ENCODE assay signal across 15 cellular contexts in the genomic region with DNA sequence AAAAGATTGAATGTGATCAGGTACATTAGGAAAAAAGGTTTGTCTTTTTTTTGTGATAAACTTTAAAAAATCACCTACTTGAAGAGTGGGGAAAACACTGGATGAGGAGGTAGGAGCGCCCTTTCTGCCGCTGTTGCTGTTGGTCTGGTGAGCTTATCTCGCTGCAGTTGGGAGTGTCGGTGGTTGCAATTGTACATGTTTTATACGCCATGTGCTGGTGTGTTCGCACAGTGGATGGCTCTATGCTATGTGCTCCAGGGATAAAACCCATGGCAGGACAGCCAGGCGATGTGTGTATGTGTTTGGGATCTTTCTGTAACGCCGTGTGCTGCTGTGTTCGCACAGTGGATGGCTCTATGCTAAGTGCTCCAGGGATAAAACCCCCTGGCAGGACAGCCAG. TPM values are rescaled to one million over a fixed set of nuclear protein-coding genes. Genes with fewer than 3 reads are reported as not detected.
DNase-seq lines count a peak whose midpoint lies in the region; ATAC-seq and TF ChIP-seq lines count a peak whose summit lies in the region.
"Had no signal": no experiment of that assay in that cellular context is flagged by ENCODE, and none has a peak within 500 bp of the region (broad histone marks: within the 10 kb centered on the region; RNA-seq: fewer than 3 reads in every experiment).

No MANE protein-coding gene starts in this region.

- no peaks in the 10 kb centered on the region for H3K9me3 ChIP-seq in left ventricle myocardium inferior (replicated peaks)
- no peaks in the 10 kb centered on the region for H3K9me3 ChIP-seq in iPS-20b (ENCODE audit: insufficient read depth, low read depth, low read length)
- H3K9me3 ChIP-seq in aorta (ENCODE audit: control insufficient read depth, low read length) = no peaks in the 10 kb centered on the region

- DNase-seq in left ventricle myocardium inferior = no peak
- no peak for DNase-seq in Right ventricle myocardium superior
- peak; percentile 6 for DNase-seq in retina
- DNase-seq in aorta = no peak
- DNase-seq in NCI-H1436 treated with DMSO at 0.1 percent for 48 hours (lab: John Stamatoyannopoulos, UW) = no peak
- DNase-seq in effector CD8-positive, alpha-beta T cell (lab: John Stamatoyannopoulos, UW) = no peak
- no peak for DNase-seq in activated CD8-positive, alpha-beta T cell treated with anti-CD3 and anti-CD28 coated beads, Interleukin-2, amount 10 ng/mL, durations not matched to agents 7 days and 5 days
- DNase-seq: activated naive CD4-positive, alpha-beta T cell treated with anti-CD3 and anti-CD28 coated beads, Interleukin-2, amount 10 ng/mL, durations not matched to agents 7 days and 5 days; cortex of kidney; NCI-H187 treated with DMSO at 0.1 percent for 48 hours; posterior cingulate gyrus; substantia nigra had no signal

- CTCF ChIA-PET in activated CD8-positive, alpha-beta T cell treated with anti-CD3 and anti-CD28 coated beads, Interleukin-2, amount 10 ng/mL, durations not matched to agents 7 days and 5 days (lab: Charles Lee) = interaction anchor here (1.2 kb wide), 1 partner anchor 184 kb away, joined by 3 read pairs; no protein-coding TSS in a partner anchor

- H3K27ac ChIP-seq in left ventricle myocardium inferior (replicated peaks) (no peak overlapping the region), iPS-20b (ENCODE audit: low read length) (no peak overlapping the region), aorta (ENCODE audit: low read depth in 1 of 2, low read length in 2 of 2) (peak overlapping the region in 1 of 2 donors; percentile 69)
- H3K27ac ChIP-seq: KMS-11 had no signal

- no peak overlapping the region for H3K4me3 Mint-ChIP-seq in activated CD8-positive, alpha-beta T cell treated with anti-CD3 and anti-CD28 coated beads, Interleukin-2, amount 10 ng/mL, durations not matched to agents 7 days and 5 days
- H3K4me3 Mint-ChIP-seq: activated naive CD4-positive, alpha-beta T cell treated with anti-CD3 and anti-CD28 coated beads, Interleukin-2, amount 10 ng/mL, durations not matched to agents 7 days and 5 days had no signal

- peaks cover 16% of the 10 kb centered on the region for H3K4me1 ChIP-seq in left ventricle myocardium inferior
- peaks cover 2% of the 10 kb centered on the region for H3K4me1 ChIP-seq in iPS-20b (ENCODE audit: insufficient read depth, low read length)
- peaks cover 4 to 12% of the 10 kb centered on the region in 2 donors for H3K4me1 ChIP-seq in aorta (ENCODE audit: control insufficient read depth in 1 of 2, insufficient read depth in 2 of 2, low read length in 2 of 2)

- H3K36me3 ChIP-seq in left ventricle myocardium inferior (no peaks in the 10 kb centered on the region), iPS-20b (ENCODE audit: insufficient read depth, low read depth, low read length) (no peaks in the 10 kb centered on the region), aorta (ENCODE audit: control insufficient read depth in 1 of 2, insufficient read depth in 2 of 2, low read length in 1 of 2) (no peaks in the 10 kb centered on the region)

- no peak for ATAC-seq in Right ventricle myocardium superior (ENCODE audit: poor library complexity)
- ATAC-seq in aorta (ENCODE audit: low FRiP score) = no peak
- no peak for ATAC-seq in activated CD8-positive, alpha-beta T cell treated with anti-CD3 and anti-CD28 coated beads, Interleukin-2, amount 10 ng/mL, durations not matched to agents 7 days and 5 days

- peak overlapping the region; percentile 70 for H3K4me3 ChIP-seq in left ventricle myocardium inferior
- H3K4me3 ChIP-seq in iPS-20b (ENCODE audit: low read length) = peak overlapping the region; percentile 64
- peak overlapping the region; percentile 59 to 85 for H3K4me3 ChIP-seq in aorta (ENCODE audit: low read length in 2 of 2)

- WGBS in aorta, 2 donors = 47 to 61% methylated on average over 10 of the region's 10 CpGs

- POLR2A ChIA-PET in activated CD8-positive, alpha-beta T cell treated with anti-CD3 and anti-CD28 coated beads, Interleukin-2, amount 10 ng/mL, durations not matched to agents 7 days and 5 days (lab: Charles Lee) = no interaction called here

- no peak for TF ChIP-seq CTCF in left ventricle myocardium inferior (IDR thresholded peaks at IDR 0.05; ENCODE audit: borderline replicate concordance)

- peaks cover 4% of the 10 kb centered on the region for H3K4me1 Mint-ChIP-seq in activated CD8-positive, alpha-beta T cell treated with anti-CD3 and anti-CD28 coated beads, Interleukin-2, amount 10 ng/mL, durations not matched to agents 7 days and 5 days (ENCODE audit: low read depth)

- intact Hi-C loops in left ventricle myocardium inferior (cut with micrococcal nuclease) = no loop called here
- intact Hi-C loops in Right ventricle myocardium superior (cut with DNase I) = no loop called here
- intact Hi-C loops in aorta (cut with DNase I) = loop anchor here (2.0 to 10.0 kb wide), 4 partner anchors 37 to 211 kb away; no protein-coding TSS in a partner anchor

- H3K27me3 Mint-ChIP-seq in activated CD8-positive, alpha-beta T cell treated with anti-CD3 and anti-CD28 coated beads, Interleukin-2, amount 10 ng/mL, durations not matched to agents 7 days and 5 days (ENCODE audit: low read depth) = peaks cover 57% of the 10 kb centered on the region

- H3K36me3 Mint-ChIP-seq in activated CD8-positive, alpha-beta T cell treated with anti-CD3 and anti-CD28 coated beads, Interleukin-2, amount 10 ng/mL, durations not matched to agents 7 days and 5 days (ENCODE audit: low read depth) = no peaks in the 10 kb centered on the region
- H3K36me3 Mint-ChIP-seq: activated naive CD4-positive, alpha-beta T cell treated with anti-CD3 and anti-CD28 coated beads, Interleukin-2, amount 10 ng/mL, durations not matched to agents 7 days and 5 days had no signal

- H3K27me3 ChIP-seq in left ventricle myocardium inferior (ENCODE audit: low read depth) (peaks cover 77% of the 10 kb centered on the region), iPS-20b (ENCODE audit: insufficient read depth, low read length) (peaks cover 59% of the 10 kb centered on the region), aorta (ENCODE audit: control insufficient read depth in 1 of 2, insufficient read depth in 2 of 2, low read length in 1 of 2) (no peaks in the 10 kb centered on the region)

- H3K9me3 Mint-ChIP-seq in activated CD8-positive, alpha-beta T cell treated with anti-CD3 and anti-CD28 coated beads, Interleukin-2, amount 10 ng/mL, durations not matched to agents 7 days and 5 days (ENCODE audit: insufficient read depth) = no peaks in the 10 kb centered on the region
- H3K9me3 Mint-ChIP-seq: activated naive CD4-positive, alpha-beta T cell treated with anti-CD3 and anti-CD28 coated beads, Interleukin-2, amount 10 ng/mL, durations not matched to agents 7 days and 5 days had no signal

- no peak overlapping the region for H3K9ac ChIP-seq in iPS-20b (ENCODE audit: low read depth, low read length)
- H3K9ac ChIP-seq: KMS-11 had no signal

- H3K27ac Mint-ChIP-seq in activated CD8-positive, alpha-beta T cell treated with anti-CD3 and anti-CD28 coated beads, Interleukin-2, amount 10 ng/mL, durations not matched to agents 7 days and 5 days = no peak overlapping the region
- H3K27ac Mint-ChIP-seq: activated naive CD4-positive, alpha-beta T cell treated with anti-CD3 and anti-CD28 coated beads, Interleukin-2, amount 10 ng/mL, durations not matched to agents 7 days and 5 days had no signal

RNA-seq across cellular contexts. Expression of a gene that starts 1.7 kb away (rescaled TPM):
- total RNA-seq in left ventricle myocardium inferior = 1.0 TPM
- total RNA-seq in Right ventricle myocardium superior = 1.2 TPM
- total RNA-seq in aorta = 10 to 100 TPM; 48.4 to 61.0 TPM
- 10 to 100 TPM; 28.1 to 33.2 TPM for polyA plus RNA-seq in aorta
- not detected for total RNA-seq in activated CD8-positive, alpha-beta T cell treated with anti-CD3 and anti-CD28 coated beads, Interleukin-2, amount 10 ng/mL, durations not matched to agents 7 days and 5 days
- total RNA-seq: activated CD8-positive, alpha-beta memory T cell treated with anti-CD3 and anti-CD28 coated beads for 36 hours had no signal

Comparison
In these comparisons a context has a peak if more than half of its experiments do, and no peak if none do; other contexts are left out.
1. RNA of a gene that starts 1.7 kb away (total RNA-seq): 48.4 to 61.0 TPM in aorta; 1.2 TPM in Right ventricle myocardium superior (single experiment), 1.0 TPM in left ventricle myocardium inferior (single experiment) and not detected in activated CD8-positive, alpha-beta T cell treated with anti-CD3 and anti-CD28 coated beads, Interleukin-2, amount 10 ng/mL, durations not matched to agents 7 days and 5 days; every median in the first group is over 10 times any median in the second.
2. intact Hi-C loops: an anchor here in aorta (2.0 to 10.0 kb wide); none called in left ventricle myocardium inferior and Right ventricle myocardium superior.
3. Peak in every context shown above with its lines, with median percentiles within 50 percentile points of each other: H3K4me3 ChIP-seq.